Comparison of ENCODE assay signal across 8 cellular contexts in the genomic region with DNA sequence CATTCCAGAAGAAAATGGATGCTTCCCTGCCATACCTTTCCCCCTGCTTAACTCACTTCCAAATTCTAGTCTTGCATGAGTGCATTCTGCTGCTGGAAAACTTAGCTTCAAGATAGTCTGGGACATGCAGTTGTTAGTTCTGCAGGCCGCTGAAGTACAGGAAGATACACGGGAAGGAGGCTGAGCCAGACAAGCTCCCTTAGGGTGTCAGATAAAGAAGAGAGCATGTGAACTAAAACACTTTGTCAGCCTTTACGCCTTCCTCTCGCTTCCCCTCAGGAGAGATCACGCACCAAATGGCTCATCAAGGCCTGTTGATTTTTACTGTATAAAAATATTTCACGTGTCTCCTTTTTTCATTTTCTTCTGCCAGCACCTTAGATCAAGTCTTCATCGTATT.
"Had no signal": no experiment of that assay in that cellular context is flagged by ENCODE, and none has a peak within 500 bp of the region (broad histone marks: within the 10 kb centered on the region; RNA-seq: fewer than 3 reads in every experiment).

No MANE protein-coding gene starts in this region.

- FAIRE-seq: HepG2, HTR-8/SVneo, K562 had no signal

- H3K27me3 Mint-ChIP-seq: IgD-negative memory B cell had no signal

- H3K4me3 ChIP-seq: K562 had no signal

- DNase-seq: IMR-90, KBM-7, KG1 had no signal

- H3K4me3 Mint-ChIP-seq: IgD-negative memory B cell had no signal

- H3K27ac Mint-ChIP-seq: IgD-negative memory B cell had no signal

- H3K27ac ChIP-seq: HL-60 had no signal

- H3K36me3 Mint-ChIP-seq: IgD-negative memory B cell had no signal

- ATAC-seq: HepG2, K562 had no signal

- H3K4me1 Mint-ChIP-seq: IgD-negative memory B cell had no signal
